Comparison of ENCODE assay signal across 16 cellular contexts in genomic region chr12:53461059-53461458, GRCh38. TPM values are rescaled to one million over a fixed set of nuclear protein-coding genes. Genes with fewer than 3 reads are reported as not detected.
DNase-seq lines count a peak whose midpoint lies in the region; ATAC-seq and TF ChIP-seq lines count a peak whose summit lies in the region.
"Had no signal": no experiment of that assay in that cellular context is flagged by ENCODE, and none has a peak within 500 bp of the region (broad histone marks: within the 10 kb centered on the region; RNA-seq: fewer than 3 reads in every experiment).

No MANE protein-coding gene starts in this region.

- DNase-seq in Right ventricle myocardium superior (no peak), right atrium auricular region (ENCODE audit: low spot score) (no peak), left ventricle myocardium superior (peak; percentile 51), NCI-H1436 (lab: John Stamatoyannopoulos, UW) (no peak)
- DNase-seq in stimulated activated naive B cell treated with anti-CD40 and anti-IgM and Interleukin-4, amounts not matched to agents 10 μg/mL and 1 μg/mL and 100 μg/mL, for 72 hours, result no peak
- DNase-seq: activated B cell treated with CpG ODN at 0.5 μM for 24 hours; body of pancreas; effector memory CD4-positive, alpha-beta T cell; foreskin keratinocyte; mesendoderm; NCI-H1092; posterior cingulate gyrus; tibial artery had no signal

- no peak for TF ChIP-seq CTCF in right atrium auricular region (IDR thresholded peaks at IDR 0.05)

- H3K27ac ChIP-seq in right atrium auricular region, result peak overlapping the region in 1 of 2 donors; percentile 55
- H3K27ac ChIP-seq: body of pancreas, foreskin keratinocyte, tibial artery had no signal

- peak overlapping the region; percentile 66 for H3K27ac Mint-ChIP-seq in activated naive CD8-positive, alpha-beta T cell
- H3K27ac Mint-ChIP-seq in stimulated activated naive B cell treated with anti-CD40 and anti-IgM and Interleukin-4, amounts not matched to agents 10 μg/mL and 1 μg/mL and 100 μg/mL, for 72 hours, result peak overlapping the region; percentile 62
- H3K27ac Mint-ChIP-seq: activated B cell treated with CpG ODN at 0.5 μM for 24 hours had no signal

- no peaks in the 10 kb centered on the region for H3K27me3 Mint-ChIP-seq in activated naive CD8-positive, alpha-beta T cell
- no peaks in the 10 kb centered on the region for H3K27me3 Mint-ChIP-seq in stimulated activated naive B cell treated with anti-CD40 and anti-IgM and Interleukin-4, amounts not matched to agents 10 μg/mL and 1 μg/mL and 100 μg/mL, for 72 hours
- H3K27me3 Mint-ChIP-seq: activated B cell treated with CpG ODN at 0.5 μM for 24 hours had no signal

- peaks cover 0 to 69% of the 10 kb centered on the region in 2 donors for H3K4me1 ChIP-seq in right atrium auricular region
- H3K4me1 ChIP-seq: body of pancreas, foreskin keratinocyte had no signal

- no peak overlapping the region for H3K4me3 ChIP-seq in right atrium auricular region
- H3K4me3 ChIP-seq: body of pancreas, tibial artery had no signal

- ATAC-seq in Right ventricle myocardium superior (ENCODE audit: poor library complexity) (peak; percentile 87), left ventricle myocardium superior (peak; percentile 88), HG03280 (IDR thresholded peaks at IDR 0.05; ENCODE audit: unreplicated experiment) (no peak), HG02571 (IDR thresholded peaks at IDR 0.05; ENCODE audit: unreplicated experiment) (no peak)
- no peak for ATAC-seq in stimulated activated naive B cell treated with anti-CD40 and anti-IgM and Interleukin-4, amounts not matched to agents 10 μg/mL and 1 μg/mL and 100 μg/mL, for 72 hours (replicated peaks)
- ATAC-seq: body of pancreas, foreskin keratinocyte had no signal

- peaks cover 100% of the 10 kb centered on the region for H3K36me3 ChIP-seq in right atrium auricular region

- peak overlapping the region; percentile 6 for H3K4me3 Mint-ChIP-seq in activated naive CD8-positive, alpha-beta T cell
- H3K4me3 Mint-ChIP-seq in stimulated activated naive B cell treated with anti-CD40 and anti-IgM and Interleukin-4, amounts not matched to agents 10 μg/mL and 1 μg/mL and 100 μg/mL, for 72 hours, result no peak overlapping the region
- H3K4me3 Mint-ChIP-seq: activated B cell treated with CpG ODN at 0.5 μM for 24 hours had no signal

- H3K9me3 ChIP-seq in right atrium auricular region, result no peaks in the 10 kb centered on the region
- H3K9me3 ChIP-seq: body of pancreas, tibial artery had no signal

- no peaks in the 10 kb centered on the region for H3K9me3 Mint-ChIP-seq in activated naive CD8-positive, alpha-beta T cell (ENCODE audit: low read depth)
- H3K9me3 Mint-ChIP-seq in stimulated activated naive B cell treated with anti-CD40 and anti-IgM and Interleukin-4, amounts not matched to agents 10 μg/mL and 1 μg/mL and 100 μg/mL, for 72 hours, result no peaks in the 10 kb centered on the region
- H3K9me3 Mint-ChIP-seq: activated B cell treated with CpG ODN at 0.5 μM for 24 hours had no signal

- H3K27me3 ChIP-seq in right atrium auricular region, result no peaks in the 10 kb centered on the region
- H3K27me3 ChIP-seq: body of pancreas, foreskin keratinocyte, tibial artery had no signal

- intact Hi-C loops in Right ventricle myocardium superior (cut with DNase I), result loop anchor here (5.0 kb wide), 1 partner anchor 36 kb away; the partner anchor contains the start of gene MAP3K12
- intact Hi-C loops in left ventricle myocardium superior (cut with micrococcal nuclease), result no loop called here

- H3K4me1 Mint-ChIP-seq in activated naive CD8-positive, alpha-beta T cell (ENCODE audit: low read depth), result peaks cover 52% of the 10 kb centered on the region
- peaks cover 23 to 29% of the 10 kb centered on the region in 2 donors for H3K4me1 Mint-ChIP-seq in stimulated activated naive B cell treated with anti-CD40 and anti-IgM and Interleukin-4, amounts not matched to agents 10 μg/mL and 1 μg/mL and 100 μg/mL, for 72 hours

- peaks cover 8% of the 10 kb centered on the region for H3K36me3 Mint-ChIP-seq in activated naive CD8-positive, alpha-beta T cell
- H3K36me3 Mint-ChIP-seq in stimulated activated naive B cell treated with anti-CD40 and anti-IgM and Interleukin-4, amounts not matched to agents 10 μg/mL and 1 μg/mL and 100 μg/mL, for 72 hours, result peaks cover 47 to 64% of the 10 kb centered on the region in 2 donors

RNA-seq across cellular contexts. Expression of gene PCBP2, which starts 9.2 kb away (rescaled TPM):
- total RNA-seq in Right ventricle myocardium superior, result 503 TPM
- total RNA-seq in right atrium auricular region, result 100 to 1,000 TPM; 288 to 378 TPM
- total RNA-seq in left ventricle myocardium superior, result 557 TPM

RNA-seq across cellular contexts. Expression of gene PRR13, which starts 19.5 kb away (rescaled TPM):
- total RNA-seq in Right ventricle myocardium superior (46.0 TPM), right atrium auricular region (10 to 100 TPM; 38.8 to 60.6 TPM), left ventricle myocardium superior (56.1 TPM)

RNA-seq across cellular contexts. Expression of gene AMHR2, which starts 37.4 kb away (rescaled TPM):
- total RNA-seq in Right ventricle myocardium superior (not detected), right atrium auricular region (under 1 TPM; 0.37 to 0.47 TPM), left ventricle myocardium superior (not detected)
- total RNA-seq: activated B cell treated with CpG ODN at 0.5 μM for 24 hours, foreskin keratinocyte had no signal

RNA-seq across cellular contexts. Expression of gene MAP3K12, which starts 38.2 kb away (rescaled TPM):
- 5.5 TPM for total RNA-seq in Right ventricle myocardium superior
- 1 to 10 TPM; 2.6 to 9.8 TPM for total RNA-seq in right atrium auricular region
- 4.2 TPM for total RNA-seq in left ventricle myocardium superior

RNA-seq across cellular contexts. Expression of gene TARBP2, which starts 40.0 kb away (rescaled TPM):
- 10.8 TPM for total RNA-seq in Right ventricle myocardium superior
- total RNA-seq in right atrium auricular region, result 10 to 100 TPM; 11.1 to 18.9 TPM
- 10.1 TPM for total RNA-seq in left ventricle myocardium superior

Comparison
In these comparisons a context has a peak if more than half of its experiments do, and no peak if none do; other contexts are left out.
1. ATAC-seq: peak in Right ventricle myocardium superior (single experiment) and left ventricle myocardium superior (single experiment); none in stimulated activated naive B cell treated with anti-CD40 and anti-IgM and Interleukin-4, amounts not matched to agents 10 μg/mL and 1 μg/mL and 100 μg/mL, for 72 hours (0 of 2), HG03280 (single experiment) and HG02571 (single experiment).